In genomic region chr16:56932588-56933265, GRCh38 we compare ENCODE assay signal across 8 cellular contexts. TPM values are rescaled to one million over a fixed set of nuclear protein-coding genes. Genes with fewer than 3 reads are reported as not detected.
DNase-seq lines count a peak whose midpoint lies in the region; ATAC-seq and TF ChIP-seq lines count a peak whose summit lies in the region.

No MANE protein-coding gene starts in this region.

- no peak for TF ChIP-seq POLR2A in HCT116 (IDR thresholded peaks at IDR 0.05; ENCODE audit: borderline replicate concordance, extremely low read depth, insufficient read depth, insufficient read length)
- TF ChIP-seq POLR2A in stomach (IDR thresholded peaks at IDR 0.05): peak in 1 of 4 donors; percentile 29

- H3K27ac ChIP-seq in HCT116 (ENCODE audit: low read depth, low read length) (peak overlapping the region; percentile 61), stomach (peak overlapping the region; percentile 98 to 100 (median 99))

- H3K79me2 ChIP-seq in HCT116 (ENCODE audit: insufficient read depth, low read length): peaks cover 50% of the 10 kb centered on the region

- 0 to 1% (median 0%) methylated on average over 26 of the region's 26 CpGs for WGBS in stomach, 5 donors

- H3K9ac ChIP-seq in HCT116 (ENCODE audit: low read length): peak overlapping the region; percentile 92

- peaks cover 23 to 30% of the 10 kb centered on the region in 2 experiments for H3K36me3 ChIP-seq in HCT116 (ENCODE audit: control insufficient read depth in 1 of 2, insufficient read depth in 2 of 2, low read length in 2 of 2)
- peaks cover 26 to 31% (median 30%) of the 10 kb centered on the region in 4 donors for H3K36me3 ChIP-seq in stomach

- H2AFZ ChIP-seq in HCT116 (ENCODE audit: low read depth, low read length, poor library complexity, severe bottlenecking): no peak overlapping the region

- H3K9me3 ChIP-seq in HCT116 (ENCODE audit: control insufficient read depth in 1 of 2, insufficient read depth in 1 of 2, low read depth in 1 of 2, low read length in 2 of 2) (no peaks in the 10 kb centered on the region), stomach (no peaks in the 10 kb centered on the region)

- peak overlapping the region; percentile 81 for H3K4me2 ChIP-seq in HCT116 (ENCODE audit: low read length)

- H3K4me3 ChIP-seq in HCT116 (replicated peaks in 1 of 2; ENCODE audit: low read depth in 1 of 2, low read length in 2 of 2) (peak overlapping the region; percentile 97 to 98), stomach (peak overlapping the region; percentile 81 to 99 (median 92))

- no peak for TF ChIP-seq CTCF in HCT116 (IDR thresholded peaks at IDR 0.05 in 2 of 3, conservative IDR thresholded peaks at IDR 0.05 in 1 of 3; ENCODE audit: borderline replicate concordance in 1 of 3, insufficient read depth in 1 of 3, low read depth in 2 of 3, low read length in 2 of 3)
- TF ChIP-seq CTCF in stomach (IDR thresholded peaks at IDR 0.05): no peak

- peaks cover 10% of the 10 kb centered on the region; the same call in 1 of the 2 replicates for H4K20me1 ChIP-seq in HCT116 (ENCODE audit: insufficient read depth)

- ATAC-seq in HCT116 (peak; percentile 43), HG03342 (IDR thresholded peaks at IDR 0.05; ENCODE audit: unreplicated experiment) (no peak)

- no peaks in the 10 kb centered on the region for H3K9me2 ChIP-seq in HCT116 (ENCODE audit: insufficient read depth)

- H3K27me3 ChIP-seq in HCT116 (ENCODE audit: insufficient read depth, low read length) (no peaks in the 10 kb centered on the region), stomach (no peaks in the 10 kb centered on the region)

- H3K4me1 ChIP-seq in HCT116 (ENCODE audit: control insufficient read depth in 1 of 2, insufficient read depth in 2 of 2, low read length in 2 of 2): peaks cover 7 to 20% of the 10 kb centered on the region in 2 experiments; a peak in 3 of 4 replicates
- peaks cover 30 to 57% (median 46%) of the 10 kb centered on the region in 4 donors for H3K4me1 ChIP-seq in stomach

- TF ChIP-seq RAD21 in HCT116 (IDR thresholded peaks at IDR 0.05; ENCODE audit: low read depth): no peak

- POLR2A ChIA-PET in HCT116 (lab: Charles Lee): interaction anchor here (1.3 to 3.6 kb wide), 5 partner anchors 9 to 63 kb away, joined by 3 to 25 read pairs (median 5); no protein-coding TSS in a partner anchor

- TF ChIP-seq EP300 in stomach (IDR thresholded peaks at IDR 0.05): no peak

- RAD21 ChIA-PET in HCT116 (lab: Charles Lee; ENCODE audit: low non-redundant PET in 1 of 2, low total read pairs in 2 of 2, uncharacterized antibody in 2 of 2, unreplicated experiment in 2 of 2): no interaction called here

- CTCF ChIA-PET in HCT116 (lab: Charles Lee): no interaction called here

- no TSS peak for BruUV-seq in HCT116 (replicated peaks; lab: Mats Ljungman, UMichigan)

- DNase-seq in DMS114 treated with DMSO at 0.1 percent for 48 hours (lab: John Stamatoyannopoulos, UW; ENCODE audit: unreplicated experiment) (peak; percentile 41), HCT116 (ENCODE audit: low read depth, low spot score) (peak; percentile 38), NCI-H69 (lab: John Stamatoyannopoulos, UW) (peak; percentile 65), epidermal melanocyte (ENCODE audit: insufficient read length, low spot score) (peak; percentile 62), mesenteric fat pad (ENCODE audit: low spot score) (peak; percentile 93), stomach (peak; percentile 80)
- peak; percentile 81 for DNase-seq in activated CD8-positive, alpha-beta memory T cell treated with anti-CD3 and anti-CD28 coated beads for 24 hours

- intact Hi-C loops in HCT116 (cut with micrococcal nuclease) (loop anchor here (10.0 kb wide), 1 partner anchor 358 kb away; no protein-coding TSS in a partner anchor), stomach (cut with DNase I; ENCODE audit: low total_unique reads) (no loop called here)

TF ChIP-seq in HCT116, 20 proteins besides CTCF, POLR2A, EP300 and RAD21:
- TF ChIP-seq ATF3 (IDR thresholded peaks at IDR 0.05): no peak
- TF ChIP-seq POLR2AphosphoS5 (IDR thresholded peaks at IDR 0.05; ENCODE audit: low read depth, low read length): peak; percentile 48
- TF ChIP-seq ZNF274 (IDR thresholded peaks at IDR 0.05; ENCODE audit: low read depth, low read length): no peak
- no peak for TF ChIP-seq FOSL1 (IDR thresholded peaks at IDR 0.05; ENCODE audit: low read depth)
- no peak for TF ChIP-seq TCF7L2 (IDR thresholded peaks at IDR 0.05; ENCODE audit: borderline replicate concordance, extremely low read depth, insufficient read depth, insufficient read length)
- no peak for TF ChIP-seq REST (IDR thresholded peaks at IDR 0.05; ENCODE audit: low read depth)
- peak; percentile 26; the same call in 1 of the 2 replicates for TF ChIP-seq SP1 (IDR thresholded peaks at IDR 0.05; ENCODE audit: low read depth)
- TF ChIP-seq EGR1 (IDR thresholded peaks at IDR 0.05; ENCODE audit: low read depth): no peak
- no peak for TF ChIP-seq CBX3 (IDR thresholded peaks at IDR 0.05; ENCODE audit: low read depth)
- TF ChIP-seq MAX (IDR thresholded peaks at IDR 0.05): peak; percentile 91
- no peak for TF ChIP-seq SRF (IDR thresholded peaks at IDR 0.05; ENCODE audit: low read depth)
- peak; percentile 85 for TF ChIP-seq SIN3A (IDR thresholded peaks at IDR 0.05; ENCODE audit: low read depth)
- TF ChIP-seq EZH2phosphoT487 (IDR thresholded peaks at IDR 0.05; ENCODE audit: borderline replicate concordance): no peak
- TF ChIP-seq EZH2 (IDR thresholded peaks at IDR 0.05): no peak
- no peak for TF ChIP-seq ELF1 (IDR thresholded peaks at IDR 0.05; ENCODE audit: borderline replicate concordance, low read depth)

RNA-seq across cellular contexts. Expression of gene HERPUD1, which starts 0.8 kb away (rescaled TPM):
- total RNA-seq in HCT116 (2021; ENCODE audit: unreplicated experiment): 113 TPM
- polyA plus RNA-seq in HCT116 (2012): 120 and 132 TPM in 2 replicates
- 186 TPM for total RNA-seq in mesenteric fat pad
- 100 to 1,000 TPM in 3 of 5 donors, 10 to 100 TPM in 1, 1 to 10 TPM in 1; 2.6 to 329 (median 190) TPM for total RNA-seq in stomach
- polyA plus RNA-seq in stomach: 10 to 100 TPM; 40.4 to 63.7 (median 57.9) TPM

RNA-seq across cellular contexts. Expression of gene CETP, which starts 29.0 kb away (rescaled TPM):
- total RNA-seq in HCT116 (2021; ENCODE audit: unreplicated experiment) (not detected), mesenteric fat pad (6.4 TPM), stomach (1 to 10 TPM in 1 of 5 donors, not detected in 4; 2.9 TPM)
- polyA plus RNA-seq in HCT116 (2012): 0.04 TPM in 1 of 2 replicates, not detected in the other
- polyA plus RNA-seq in stomach: under 1 TPM; 0.18 to 0.46 (median 0.19) TPM

RNA-seq across cellular contexts. Expression of gene NLRC5, which starts 56.6 kb away (rescaled TPM):
- total RNA-seq in HCT116 (2021; ENCODE audit: unreplicated experiment): 10.4 TPM
- 5.1 and 5.5 TPM in 2 replicates for polyA plus RNA-seq in HCT116 (2012)
- 63.9 TPM for total RNA-seq in mesenteric fat pad
- 100 to 1,000 TPM in 1 of 5 donors, 10 to 100 TPM in 4; 12.5 to 265 (median 40.2) TPM for total RNA-seq in stomach
- 10 to 100 TPM; 11.7 to 24.5 (median 14.2) TPM for polyA plus RNA-seq in stomach

Comparison
In these comparisons a context has a peak if more than half of its experiments do, and no peak if none do; other contexts are left out.
1. DNase-seq: peak in every context shown above with its lines; median percentile 93 in mesenteric fat pad; 81 in activated CD8-positive, alpha-beta memory T cell treated with anti-CD3 and anti-CD28 coated beads for 24 hours; 80 in stomach; 65 in NCI-H69; 62 in epidermal melanocyte; 41 in DMS114 treated with DMSO at 0.1 percent for 48 hours; 38 in HCT116.